Comparison of ENCODE assay signal across 1 cellular context in the genomic region with DNA sequence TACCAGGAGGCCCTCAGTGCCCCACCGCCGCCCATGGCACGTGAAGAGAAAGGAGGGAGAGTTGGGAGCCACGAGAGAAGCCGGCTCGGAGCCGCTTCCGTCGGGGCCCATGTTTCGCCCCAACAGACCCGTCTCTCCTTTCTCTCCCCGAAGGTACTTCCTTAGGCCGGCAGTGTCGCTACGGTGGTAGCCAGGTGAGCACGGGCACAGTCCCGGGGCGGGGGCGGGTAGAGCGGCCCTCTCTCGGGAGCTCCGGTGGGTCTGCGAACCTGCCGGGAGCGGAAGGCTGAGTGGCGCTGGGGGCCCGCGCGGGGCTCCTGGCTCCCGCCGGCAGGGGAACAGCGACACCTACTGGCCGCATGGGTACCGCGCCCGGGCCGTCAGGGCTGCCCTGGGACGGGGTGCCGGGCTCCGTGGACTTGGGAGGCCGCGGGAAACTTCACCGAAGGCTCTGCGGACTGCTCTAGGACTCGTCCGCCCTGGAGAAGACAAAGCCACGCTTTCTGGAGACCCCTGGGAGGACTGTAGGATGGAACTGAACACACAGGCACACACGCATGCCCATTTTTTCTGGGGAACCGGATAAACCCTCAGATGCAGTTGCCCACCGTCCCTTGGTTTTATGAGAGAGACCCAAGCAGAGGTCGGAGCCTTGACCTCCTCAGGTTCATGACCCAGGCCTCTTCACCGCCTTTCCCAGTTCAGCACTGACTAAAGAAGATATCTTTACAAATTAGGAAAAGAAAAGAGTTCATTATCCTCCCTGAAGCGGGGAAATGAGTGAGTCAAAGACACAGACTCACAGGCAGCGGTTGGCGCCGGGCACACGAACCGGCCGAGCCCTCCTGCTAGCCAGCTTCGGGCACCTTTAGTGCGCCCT.
TF ChIP-seq lines count a peak whose summit lies in the region.

No MANE protein-coding gene starts in this region.

TF ChIP-seq in HepG2, 621 proteins besides CTCF, POLR2A, EP300 and RAD21 (continued from another document and continues in another):
- no peak for TF ChIP-seq ZNF383 (CRISPR knock-in tag; IDR thresholded peaks at IDR 0.05; ENCODE audit: borderline replicate concordance)
- 0 out of 2 replicates have a peak, but pooled peaks have one; percentile 17 for TF ChIP-seq HOXA5 (CRISPR knock-in tag; IDR thresholded peaks at IDR 0.05)
- TF ChIP-seq KLF9 (CRISPR knock-in tag; IDR thresholded peaks at IDR 0.05; ENCODE audit: low read depth): no peak
- TF ChIP-seq, protein P1, sequence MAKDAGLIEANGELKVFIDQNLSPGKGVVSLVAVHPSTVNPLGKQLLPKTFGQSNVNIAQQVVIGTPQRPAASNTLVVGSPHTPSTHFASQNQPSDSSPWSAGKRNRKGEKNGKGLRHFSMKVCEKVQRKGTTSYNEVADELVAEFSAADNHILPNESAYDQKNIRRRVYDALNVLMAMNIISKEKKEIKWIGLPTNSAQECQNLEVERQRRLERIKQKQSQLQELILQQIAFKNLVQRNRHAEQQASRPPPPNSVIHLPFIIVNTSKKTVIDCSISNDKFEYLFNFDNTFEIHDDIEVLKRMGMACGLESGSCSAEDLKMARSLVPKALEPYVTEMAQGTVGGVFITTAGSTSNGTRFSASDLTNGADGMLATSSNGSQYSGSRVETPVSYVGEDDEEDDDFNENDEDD (CRISPR knock-in tag; IDR thresholded peaks at IDR 0.05; ENCODE audit: borderline replicate concordance): peak; percentile 52; the same call in 1 of the 2 replicates
- no peak for TF ChIP-seq ZSCAN12 (CRISPR knock-in tag; IDR thresholded peaks at IDR 0.05)
- TF ChIP-seq, protein P2, sequence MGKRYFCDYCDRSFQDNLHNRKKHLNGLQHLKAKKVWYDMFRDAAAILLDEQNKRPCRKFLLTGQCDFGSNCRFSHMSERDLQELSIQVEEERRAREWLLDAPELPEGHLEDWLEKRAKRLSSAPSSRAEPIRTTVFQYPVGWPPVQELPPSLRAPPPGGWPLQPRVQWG (CRISPR knock-in tag; IDR thresholded peaks at IDR 0.05; ENCODE audit: borderline replicate concordance, low read depth): no peak
- peak; percentile 70; the same call in 1 of the 2 replicates for TF ChIP-seq FOXC1 (CRISPR knock-in tag; IDR thresholded peaks at IDR 0.05; ENCODE audit: borderline replicate concordance)
- TF ChIP-seq ZNF331 (CRISPR knock-in tag; IDR thresholded peaks at IDR 0.05): peak; percentile 23; the same call in 1 of the 2 replicates
- TF ChIP-seq, protein P3, sequence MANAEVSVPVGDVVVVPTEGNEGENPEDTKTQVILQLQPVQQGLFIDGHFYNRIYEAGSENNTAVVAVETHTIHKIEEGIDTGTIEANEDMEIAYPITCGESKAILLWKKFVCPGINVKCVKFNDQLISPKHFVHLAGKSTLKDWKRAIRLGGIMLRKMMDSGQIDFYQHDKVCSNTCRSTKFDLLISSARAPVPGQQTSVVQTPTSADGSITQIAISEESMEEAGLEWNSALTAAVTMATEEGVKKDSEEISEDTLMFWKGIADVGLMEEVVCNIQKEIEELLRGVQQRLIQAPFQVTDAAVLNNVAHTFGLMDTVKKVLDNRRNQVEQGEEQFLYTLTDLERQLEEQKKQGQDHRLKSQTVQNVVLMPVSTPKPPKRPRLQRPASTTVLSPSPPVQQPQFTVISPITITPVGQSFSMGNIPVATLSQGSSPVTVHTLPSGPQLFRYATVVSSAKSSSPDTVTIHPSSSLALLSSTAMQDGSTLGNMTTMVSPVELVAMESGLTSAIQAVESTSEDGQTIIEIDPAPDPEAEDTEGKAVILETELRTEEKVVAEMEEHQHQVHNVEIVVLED (CRISPR knock-in tag; IDR thresholded peaks at IDR 0.05; ENCODE audit: borderline replicate concordance): no peak
- TF ChIP-seq ZNF776 (CRISPR knock-in tag; IDR thresholded peaks at IDR 0.05): 0 out of 2 replicates have a peak, but pooled peaks have one; percentile 27
- TF ChIP-seq, protein P4, sequence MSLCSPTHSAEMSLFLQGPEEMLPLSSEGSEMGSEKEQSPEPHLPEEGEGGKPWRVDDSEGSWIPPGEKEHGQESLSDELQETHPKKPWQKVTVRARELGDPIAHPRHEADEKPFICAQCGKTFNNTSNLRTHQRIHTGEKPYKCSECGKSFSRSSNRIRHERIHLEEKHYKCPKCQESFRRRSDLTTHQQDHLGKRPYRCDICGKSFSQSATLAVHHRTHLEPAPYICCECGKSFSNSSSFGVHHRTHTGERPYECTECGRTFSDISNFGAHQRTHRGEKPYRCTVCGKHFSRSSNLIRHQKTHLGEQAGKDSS (CRISPR knock-in tag; IDR thresholded peaks at IDR 0.05; ENCODE audit: borderline replicate concordance, low read depth): no peak
- TF ChIP-seq ZNF501 (CRISPR knock-in tag; IDR thresholded peaks at IDR 0.05): peak; percentile 72; the same call in 1 of the 2 replicates
- no peak for TF ChIP-seq HNF4A (CRISPR knock-in tag; IDR thresholded peaks at IDR 0.05)
- peak; percentile 24; the same call in 1 of the 2 replicates for TF ChIP-seq ZFY (CRISPR knock-in tag; IDR thresholded peaks at IDR 0.05)
- peak; percentile 36 for TF ChIP-seq SALL1 (CRISPR knock-in tag; IDR thresholded peaks at IDR 0.05)
- TF ChIP-seq NFKBIZ (CRISPR knock-in tag; IDR thresholded peaks at IDR 0.05): no peak
- no peak for TF ChIP-seq RFX5 (IDR thresholded peaks at IDR 0.05; ENCODE audit: low read depth, low read length)
- peak; percentile 64; the same call in 1 of the 2 replicates for TF ChIP-seq ZNF605 (CRISPR knock-in tag; IDR thresholded peaks at IDR 0.05)
- no peak for TF ChIP-seq SNAPC2 (CRISPR knock-in tag; IDR thresholded peaks at IDR 0.05)
- TF ChIP-seq RAD51 (IDR thresholded peaks at IDR 0.05; ENCODE audit: borderline replicate concordance): no peak
- TF ChIP-seq U2AF1 (optimal IDR thresholded peaks at IDR 0.05; ENCODE audit: low read depth, low read length): no peak
- TF ChIP-seq, protein P5, sequence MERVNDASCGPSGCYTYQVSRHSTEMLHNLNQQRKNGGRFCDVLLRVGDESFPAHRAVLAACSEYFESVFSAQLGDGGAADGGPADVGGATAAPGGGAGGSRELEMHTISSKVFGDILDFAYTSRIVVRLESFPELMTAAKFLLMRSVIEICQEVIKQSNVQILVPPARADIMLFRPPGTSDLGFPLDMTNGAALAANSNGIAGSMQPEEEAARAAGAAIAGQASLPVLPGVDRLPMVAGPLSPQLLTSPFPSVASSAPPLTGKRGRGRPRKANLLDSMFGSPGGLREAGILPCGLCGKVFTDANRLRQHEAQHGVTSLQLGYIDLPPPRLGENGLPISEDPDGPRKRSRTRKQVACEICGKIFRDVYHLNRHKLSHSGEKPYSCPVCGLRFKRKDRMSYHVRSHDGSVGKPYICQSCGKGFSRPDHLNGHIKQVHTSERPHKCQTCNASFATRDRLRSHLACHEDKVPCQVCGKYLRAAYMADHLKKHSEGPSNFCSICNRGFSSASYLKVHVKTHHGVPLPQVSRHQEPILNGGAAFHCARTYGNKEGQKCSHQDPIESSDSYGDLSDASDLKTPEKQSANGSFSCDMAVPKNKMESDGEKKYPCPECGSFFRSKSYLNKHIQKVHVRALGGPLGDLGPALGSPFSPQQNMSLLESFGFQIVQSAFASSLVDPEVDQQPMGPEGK (CRISPR knock-in tag; IDR thresholded peaks at IDR 0.05): peak; percentile 80
- TF ChIP-seq, protein P6, sequence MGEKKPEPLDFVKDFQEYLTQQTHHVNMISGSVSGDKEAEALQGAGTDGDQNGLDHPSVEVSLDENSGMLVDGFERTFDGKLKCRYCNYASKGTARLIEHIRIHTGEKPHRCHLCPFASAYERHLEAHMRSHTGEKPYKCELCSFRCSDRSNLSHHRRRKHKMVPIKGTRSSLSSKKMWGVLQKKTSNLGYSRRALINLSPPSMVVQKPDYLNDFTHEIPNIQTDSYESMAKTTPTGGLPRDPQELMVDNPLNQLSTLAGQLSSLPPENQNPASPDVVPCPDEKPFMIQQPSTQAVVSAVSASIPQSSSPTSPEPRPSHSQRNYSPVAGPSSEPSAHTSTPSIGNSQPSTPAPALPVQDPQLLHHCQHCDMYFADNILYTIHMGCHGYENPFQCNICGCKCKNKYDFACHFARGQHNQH (CRISPR knock-in tag; IDR thresholded peaks at IDR 0.05): peak; percentile 43; the same call in 1 of the 2 replicates
- TF ChIP-seq, protein P7, sequence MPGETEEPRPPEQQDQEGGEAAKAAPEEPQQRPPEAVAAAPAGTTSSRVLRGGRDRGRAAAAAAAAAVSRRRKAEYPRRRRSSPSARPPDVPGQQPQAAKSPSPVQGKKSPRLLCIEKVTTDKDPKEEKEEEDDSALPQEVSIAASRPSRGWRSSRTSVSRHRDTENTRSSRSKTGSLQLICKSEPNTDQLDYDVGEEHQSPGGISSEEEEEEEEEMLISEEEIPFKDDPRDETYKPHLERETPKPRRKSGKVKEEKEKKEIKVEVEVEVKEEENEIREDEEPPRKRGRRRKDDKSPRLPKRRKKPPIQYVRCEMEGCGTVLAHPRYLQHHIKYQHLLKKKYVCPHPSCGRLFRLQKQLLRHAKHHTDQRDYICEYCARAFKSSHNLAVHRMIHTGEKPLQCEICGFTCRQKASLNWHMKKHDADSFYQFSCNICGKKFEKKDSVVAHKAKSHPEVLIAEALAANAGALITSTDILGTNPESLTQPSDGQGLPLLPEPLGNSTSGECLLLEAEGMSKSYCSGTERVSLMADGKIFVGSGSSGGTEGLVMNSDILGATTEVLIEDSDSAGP (CRISPR knock-in tag; IDR thresholded peaks at IDR 0.05; ENCODE audit: borderline replicate concordance): peak; percentile 50; the same call in 1 of the 2 replicates
- TF ChIP-seq PCBP2 (optimal IDR thresholded peaks at IDR 0.05; ENCODE audit: low read depth, low read length, poor library complexity, severe bottlenecking): no peak
- TF ChIP-seq, protein P8, sequence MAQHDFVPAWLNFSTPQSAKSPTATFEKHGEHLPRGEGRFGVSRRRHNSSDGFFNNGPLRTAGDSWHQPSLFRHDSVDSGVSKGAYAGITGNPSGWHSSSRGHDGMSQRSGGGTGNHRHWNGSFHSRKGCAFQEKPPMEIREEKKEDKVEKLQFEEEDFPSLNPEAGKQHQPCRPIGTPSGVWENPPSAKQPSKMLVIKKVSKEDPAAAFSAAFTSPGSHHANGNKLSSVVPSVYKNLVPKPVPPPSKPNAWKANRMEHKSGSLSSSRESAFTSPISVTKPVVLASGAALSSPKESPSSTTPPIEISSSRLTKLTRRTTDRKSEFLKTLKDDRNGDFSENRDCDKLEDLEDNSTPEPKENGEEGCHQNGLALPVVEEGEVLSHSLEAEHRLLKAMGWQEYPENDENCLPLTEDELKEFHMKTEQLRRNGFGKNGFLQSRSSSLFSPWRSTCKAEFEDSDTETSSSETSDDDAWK (CRISPR knock-in tag; IDR thresholded peaks at IDR 0.05): no peak
- no peak for TF ChIP-seq ZNF83 (CRISPR knock-in tag; IDR thresholded peaks at IDR 0.05; ENCODE audit: borderline replicate concordance)
- TF ChIP-seq ZKSCAN1 (IDR thresholded peaks at IDR 0.05; ENCODE audit: low read length): no peak
- TF ChIP-seq ZNF264 (CRISPR knock-in tag; IDR thresholded peaks at IDR 0.05): no peak
- TF ChIP-seq SAFB2 (CRISPR knock-in tag; IDR thresholded peaks at IDR 0.05; ENCODE audit: borderline replicate concordance, low read depth): no peak
- TF ChIP-seq, protein P9, sequence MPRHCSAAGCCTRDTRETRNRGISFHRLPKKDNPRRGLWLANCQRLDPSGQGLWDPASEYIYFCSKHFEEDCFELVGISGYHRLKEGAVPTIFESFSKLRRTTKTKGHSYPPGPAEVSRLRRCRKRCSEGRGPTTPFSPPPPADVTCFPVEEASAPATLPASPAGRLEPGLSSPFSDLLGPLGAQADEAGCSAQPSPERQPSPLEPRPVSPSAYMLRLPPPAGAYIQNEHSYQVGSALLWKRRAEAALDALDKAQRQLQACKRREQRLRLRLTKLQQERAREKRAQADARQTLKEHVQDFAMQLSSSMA (CRISPR knock-in tag; IDR thresholded peaks at IDR 0.05): no peak
- no peak for TF ChIP-seq IRX3 (CRISPR knock-in tag; IDR thresholded peaks at IDR 0.05; ENCODE audit: borderline replicate concordance, low read depth)
- TF ChIP-seq FOXA1 (IDR thresholded peaks at IDR 0.05): no peak
- TF ChIP-seq FOXA1 (CRISPR knock-in tag; IDR thresholded peaks at IDR 0.05): no peak
- TF ChIP-seq ZNF30 (CRISPR knock-in tag; IDR thresholded peaks at IDR 0.05): no peak
- TF ChIP-seq LCORL (IDR thresholded peaks at IDR 0.05): no peak
- TF ChIP-seq LCORL (CRISPR knock-in tag; IDR thresholded peaks at IDR 0.05): peak; percentile 47; the same call in 1 of the 2 replicates
- no peak for TF ChIP-seq GZF1 (CRISPR knock-in tag; IDR thresholded peaks at IDR 0.05)
- TF ChIP-seq, protein P10, sequence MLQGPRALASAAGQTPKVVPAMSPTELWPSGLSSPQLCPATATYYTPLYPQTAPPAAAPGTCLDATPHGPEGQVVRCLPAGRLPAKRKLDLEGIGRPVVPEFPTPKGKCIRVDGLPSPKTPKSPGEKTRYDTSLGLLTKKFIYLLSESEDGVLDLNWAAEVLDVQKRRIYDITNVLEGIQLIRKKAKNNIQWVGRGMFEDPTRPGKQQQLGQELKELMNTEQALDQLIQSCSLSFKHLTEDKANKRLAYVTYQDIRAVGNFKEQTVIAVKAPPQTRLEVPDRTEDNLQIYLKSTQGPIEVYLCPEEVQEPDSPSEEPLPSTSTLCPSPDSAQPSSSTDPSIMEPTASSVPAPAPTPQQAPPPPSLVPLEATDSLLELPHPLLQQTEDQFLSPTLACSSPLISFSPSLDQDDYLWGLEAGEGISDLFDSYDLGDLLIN (CRISPR knock-in tag; IDR thresholded peaks at IDR 0.05; ENCODE audit: borderline replicate concordance): no peak
- TF ChIP-seq CBX1 (IDR thresholded peaks at IDR 0.05; ENCODE audit: low read depth): peak; percentile 38
- no peak for TF ChIP-seq ZNF839 (CRISPR knock-in tag; IDR thresholded peaks at IDR 0.05; ENCODE audit: borderline replicate concordance)
- TF ChIP-seq, protein P11, sequence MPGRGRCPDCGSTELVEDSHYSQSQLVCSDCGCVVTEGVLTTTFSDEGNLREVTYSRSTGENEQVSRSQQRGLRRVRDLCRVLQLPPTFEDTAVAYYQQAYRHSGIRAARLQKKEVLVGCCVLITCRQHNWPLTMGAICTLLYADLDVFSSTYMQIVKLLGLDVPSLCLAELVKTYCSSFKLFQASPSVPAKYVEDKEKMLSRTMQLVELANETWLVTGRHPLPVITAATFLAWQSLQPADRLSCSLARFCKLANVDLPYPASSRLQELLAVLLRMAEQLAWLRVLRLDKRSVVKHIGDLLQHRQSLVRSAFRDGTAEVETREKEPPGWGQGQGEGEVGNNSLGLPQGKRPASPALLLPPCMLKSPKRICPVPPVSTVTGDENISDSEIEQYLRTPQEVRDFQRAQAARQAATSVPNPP (CRISPR knock-in tag; IDR thresholded peaks at IDR 0.05): 0 out of 2 replicates have a peak, but pooled peaks have one; percentile 30
- TF ChIP-seq, protein P12, sequence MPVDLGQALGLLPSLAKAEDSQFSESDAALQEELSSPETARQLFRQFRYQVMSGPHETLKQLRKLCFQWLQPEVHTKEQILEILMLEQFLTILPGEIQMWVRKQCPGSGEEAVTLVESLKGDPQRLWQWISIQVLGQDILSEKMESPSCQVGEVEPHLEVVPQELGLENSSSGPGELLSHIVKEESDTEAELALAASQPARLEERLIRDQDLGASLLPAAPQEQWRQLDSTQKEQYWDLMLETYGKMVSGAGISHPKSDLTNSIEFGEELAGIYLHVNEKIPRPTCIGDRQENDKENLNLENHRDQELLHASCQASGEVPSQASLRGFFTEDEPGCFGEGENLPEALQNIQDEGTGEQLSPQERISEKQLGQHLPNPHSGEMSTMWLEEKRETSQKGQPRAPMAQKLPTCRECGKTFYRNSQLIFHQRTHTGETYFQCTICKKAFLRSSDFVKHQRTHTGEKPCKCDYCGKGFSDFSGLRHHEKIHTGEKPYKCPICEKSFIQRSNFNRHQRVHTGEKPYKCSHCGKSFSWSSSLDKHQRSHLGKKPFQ (CRISPR knock-in tag; IDR thresholded peaks at IDR 0.05; ENCODE audit: insufficient replicate concordance): no peak
- TF ChIP-seq MAZ (IDR thresholded peaks at IDR 0.05; ENCODE audit: borderline replicate concordance, low read depth, low read length): peak; percentile 26; the same call in 1 of the 2 replicates
- no peak for TF ChIP-seq MAZ (CRISPR knock-in tag; IDR thresholded peaks at IDR 0.05; ENCODE audit: low read depth)
- no peak for TF ChIP-seq ZNF446 (CRISPR knock-in tag; IDR thresholded peaks at IDR 0.05)
- TF ChIP-seq BORCS8-MEF2B (CRISPR knock-in tag; IDR thresholded peaks at IDR 0.05): no peak
- TF ChIP-seq RXRA (CRISPR knock-in tag; IDR thresholded peaks at IDR 0.05): no peak
